ENCODE assay signal across 14 cellular contexts in genomic region chr2:31239842-31240198, GRCh38. TPM values are rescaled to one million over a fixed set of nuclear protein-coding genes. Genes with fewer than 3 reads are reported as not detected.
A peak's percentile ranks its signal among the peaks of the same experiment; 100 is the strongest.
DNase-seq lines count a peak whose midpoint lies in the region; ATAC-seq and TF ChIP-seq lines count a peak whose summit lies in the region.
"Had no signal": no experiment of that assay in that cellular context is flagged by ENCODE, and none has a peak within 500 bp of the region (broad histone marks: within the 10 kb centered on the region; RNA-seq: fewer than 3 reads in every experiment).

No MANE protein-coding gene starts in this region.

- H3K27ac ChIP-seq in BLaER1 treated with 17β-estradiol and CSF1 and Interleukin-3, amounts not matched to agents 10 nM and 100 nM: 0 out of 22 replicates have a peak overlapping the region, but pooled peaks of 1 of the 11 experiments have one; percentile 30
- H3K27ac ChIP-seq in body of pancreas (no peak overlapping the region), right atrium auricular region (peak overlapping the region; percentile 82 to 96)
- H3K27ac ChIP-seq: epithelial cell of prostate, neutrophil had no signal

- no peak overlapping the region for H3K4me3 ChIP-seq in BLaER1 treated with 17β-estradiol and CSF1 and Interleukin-3, amounts not matched to agents 10 nM and 100 nM
- no peak overlapping the region for H3K4me3 ChIP-seq in body of pancreas
- no peak overlapping the region for H3K4me3 ChIP-seq in right atrium auricular region
- H3K4me3 ChIP-seq: BLaER1 had no signal

- H3K9me3 ChIP-seq in BLaER1 treated with 17β-estradiol and CSF1 and Interleukin-3, amounts not matched to agents 10 nM and 100 nM (replicated peaks in 1 of 11): no peaks in the 10 kb centered on the region
- no peaks in the 10 kb centered on the region for H3K9me3 ChIP-seq in body of pancreas
- no peaks in the 10 kb centered on the region for H3K9me3 ChIP-seq in right atrium auricular region
- H3K9me3 ChIP-seq: BLaER1, neutrophil had no signal

- peak; percentile 54 for ATAC-seq in body of pancreas
- ATAC-seq in GM19035 (IDR thresholded peaks at IDR 0.05; ENCODE audit: unreplicated experiment): no peak
- ATAC-seq: activated T-helper 17 cell treated with anti-CD3 and anti-CD28 coated beads, Interleukin-2, amount 50 U/mL, for 72 hours had no signal

- peak overlapping the region in 8 of 11 experiments; percentile 2 to 91 (median 32); a peak in 11 of 22 replicates for H3K4me2 ChIP-seq in BLaER1 treated with 17β-estradiol and CSF1 and Interleukin-3, amounts not matched to agents 10 nM and 100 nM

- H3K9ac ChIP-seq in BLaER1 treated with 17β-estradiol and CSF1 and Interleukin-3, amounts not matched to agents 10 nM and 100 nM: no peak overlapping the region
- H3K9ac ChIP-seq: BLaER1 had no signal

- no peak for TF ChIP-seq POLR2A in body of pancreas (IDR thresholded peaks at IDR 0.05)

- no peak for TF ChIP-seq CTCF in body of pancreas (IDR thresholded peaks at IDR 0.05)
- no peak for TF ChIP-seq CTCF in right atrium auricular region (IDR thresholded peaks at IDR 0.05)

- H3K36me3 ChIP-seq in BLaER1 treated with 17β-estradiol and CSF1 and Interleukin-3, amounts not matched to agents 10 nM and 100 nM: peaks cover 5 to 38% (median 9%) of the 10 kb centered on the region in 11 experiments; a peak in 17 of 22 replicates
- no peaks in the 10 kb centered on the region for H3K36me3 ChIP-seq in body of pancreas (replicated peaks in 1 of 2; ENCODE audit: insufficient read depth in 1 of 2, low read depth in 2 of 2)
- H3K36me3 ChIP-seq in right atrium auricular region: peaks cover 8% of the 10 kb centered on the region
- H3K36me3 ChIP-seq: neutrophil had no signal

- WGBS in body of pancreas, 2 donors: 65 to 70% methylated on average over 13 to 14 of the region's 14 CpGs

- intact Hi-C loops in body of pancreas (cut with DNase I): no loop called here
- intact Hi-C loops in posterior vena cava (cut with DNase I): loop anchor here (5.0 to 10.0 kb wide), 2 partner anchors 57 to 95 kb away; no protein-coding TSS in a partner anchor

- H4K20me1 ChIP-seq in BLaER1 treated with 17β-estradiol and CSF1 and Interleukin-3, amounts not matched to agents 10 nM and 100 nM: peaks cover 0 to 51% (median 9%) of the 10 kb centered on the region in 11 experiments; a peak in 7 of 22 replicates
- H4K20me1 ChIP-seq: BLaER1 had no signal

- no peaks in the 10 kb centered on the region for H3K27me3 ChIP-seq in BLaER1 treated with 17β-estradiol and CSF1 and Interleukin-3, amounts not matched to agents 10 nM and 100 nM
- H3K27me3 ChIP-seq in body of pancreas: no peaks in the 10 kb centered on the region
- H3K27me3 ChIP-seq in right atrium auricular region: no peaks in the 10 kb centered on the region
- H3K27me3 ChIP-seq: BLaER1 had no signal

- DNase-seq in body of pancreas (peak in 1 of 4 donors; percentile 25), right atrium auricular region (ENCODE audit: low spot score) (peak; percentile 85), posterior vena cava (ENCODE audit: low spot score) (peak; percentile 89), SHP77 (lab: John Stamatoyannopoulos, UW) (no peak), putamen (ENCODE audit: low spot score) (no peak)
- DNase-seq in activated CD4-positive, CD25-positive, alpha-beta regulatory T cell (lab: John Stamatoyannopoulos, UW): no peak
- DNase-seq: NCI-H2171, SW 1271 had no signal

- H3K4me1 ChIP-seq in BLaER1 treated with 17β-estradiol and CSF1 and Interleukin-3, amounts not matched to agents 10 nM and 100 nM: peaks cover 43 to 69% (median 59%) of the 10 kb centered on the region in 10 experiments
- peaks cover under 1% of the 10 kb centered on the region for H3K4me1 ChIP-seq in body of pancreas
- peaks cover 0 to 46% of the 10 kb centered on the region in 2 donors for H3K4me1 ChIP-seq in right atrium auricular region

RNA-seq across cellular contexts. Expression of gene EHD3, which starts 5.9 kb away (rescaled TPM):
- total RNA-seq in body of pancreas: 1 to 10 TPM in 1 of 2 donors, under 1 TPM in 1; 0.99 to 2.3 TPM
- total RNA-seq in right atrium auricular region: 10 to 100 TPM; 10.6 to 12.5 TPM
- 10 to 100 TPM; 17.4 to 28.7 TPM for total RNA-seq in posterior vena cava

RNA-seq across cellular contexts. Expression of gene CAPN14, which starts 22.5 kb away (rescaled TPM):
- total RNA-seq in body of pancreas (not detected), right atrium auricular region (under 1 TPM; 0.16 to 0.22 TPM), posterior vena cava (under 1 TPM; 0.09 to 0.14 TPM)

Comparison
In these comparisons a context has a peak if more than half of its experiments do, and no peak if none do; other contexts are left out.
1. H3K27ac ChIP-seq: peak in right atrium auricular region (2 of 2); none in body of pancreas (0 of 4).
2. DNase-seq: peak in right atrium auricular region (single experiment) and posterior vena cava (single experiment); none in activated CD4-positive, CD25-positive, alpha-beta regulatory T cell (0 of 4), SHP77 (0 of 2) and putamen (single experiment).